1 cellular context compared by ENCODE assay signal in genomic region chr19:9818175-9818733, GRCh38.
TF ChIP-seq lines count a peak whose summit lies in the region.

No MANE protein-coding gene starts in this region.

TF ChIP-seq in HepG2, 621 proteins besides CTCF, POLR2A, EP300 and RAD21 (continued from another document and continues in another):
- TF ChIP-seq, protein P1, sequence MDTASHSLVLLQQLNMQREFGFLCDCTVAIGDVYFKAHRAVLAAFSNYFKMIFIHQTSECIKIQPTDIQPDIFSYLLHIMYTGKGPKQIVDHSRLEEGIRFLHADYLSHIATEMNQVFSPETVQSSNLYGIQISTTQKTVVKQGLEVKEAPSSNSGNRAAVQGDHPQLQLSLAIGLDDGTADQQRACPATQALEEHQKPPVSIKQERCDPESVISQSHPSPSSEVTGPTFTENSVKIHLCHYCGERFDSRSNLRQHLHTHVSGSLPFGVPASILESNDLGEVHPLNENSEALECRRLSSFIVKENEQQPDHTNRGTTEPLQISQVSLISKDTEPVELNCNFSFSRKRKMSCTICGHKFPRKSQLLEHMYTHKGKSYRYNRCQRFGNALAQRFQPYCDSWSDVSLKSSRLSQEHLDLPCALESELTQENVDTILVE (CRISPR knock-in tag; IDR thresholded peaks at IDR 0.05): no peak
- 0 out of 2 replicates have a peak, but pooled peaks have one; percentile 0 for TF ChIP-seq ZNF772 (CRISPR knock-in tag; IDR thresholded peaks at IDR 0.05)
- TF ChIP-seq ZNF614 (CRISPR knock-in tag; IDR thresholded peaks at IDR 0.05; ENCODE audit: borderline replicate concordance): no peak
- no peak for TF ChIP-seq TARDBP (CRISPR knock-in tag; IDR thresholded peaks at IDR 0.05)
- TF ChIP-seq, protein P2, sequence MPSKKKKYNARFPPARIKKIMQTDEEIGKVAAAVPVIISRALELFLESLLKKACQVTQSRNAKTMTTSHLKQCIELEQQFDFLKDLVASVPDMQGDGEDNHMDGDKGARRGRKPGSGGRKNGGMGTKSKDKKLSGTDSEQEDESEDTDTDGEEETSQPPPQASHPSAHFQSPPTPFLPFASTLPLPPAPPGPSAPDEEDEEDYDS (CRISPR knock-in tag; IDR thresholded peaks at IDR 0.05): no peak
- TF ChIP-seq, protein P3, sequence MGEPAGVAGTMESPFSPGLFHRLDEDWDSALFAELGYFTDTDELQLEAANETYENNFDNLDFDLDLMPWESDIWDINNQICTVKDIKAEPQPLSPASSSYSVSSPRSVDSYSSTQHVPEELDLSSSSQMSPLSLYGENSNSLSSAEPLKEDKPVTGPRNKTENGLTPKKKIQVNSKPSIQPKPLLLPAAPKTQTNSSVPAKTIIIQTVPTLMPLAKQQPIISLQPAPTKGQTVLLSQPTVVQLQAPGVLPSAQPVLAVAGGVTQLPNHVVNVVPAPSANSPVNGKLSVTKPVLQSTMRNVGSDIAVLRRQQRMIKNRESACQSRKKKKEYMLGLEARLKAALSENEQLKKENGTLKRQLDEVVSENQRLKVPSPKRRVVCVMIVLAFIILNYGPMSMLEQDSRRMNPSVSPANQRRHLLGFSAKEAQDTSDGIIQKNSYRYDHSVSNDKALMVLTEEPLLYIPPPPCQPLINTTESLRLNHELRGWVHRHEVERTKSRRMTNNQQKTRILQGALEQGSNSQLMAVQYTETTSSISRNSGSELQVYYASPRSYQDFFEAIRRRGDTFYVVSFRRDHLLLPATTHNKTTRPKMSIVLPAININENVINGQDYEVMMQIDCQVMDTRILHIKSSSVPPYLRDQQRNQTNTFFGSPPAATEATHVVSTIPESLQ (CRISPR knock-in tag; conservative IDR thresholded peaks at IDR 0.05): no peak
- no peak for TF ChIP-seq SP140L (CRISPR knock-in tag; IDR thresholded peaks at IDR 0.05; ENCODE audit: borderline replicate concordance)
- TF ChIP-seq RFXAP (CRISPR knock-in tag; IDR thresholded peaks at IDR 0.05; ENCODE audit: borderline replicate concordance): no peak
- TF ChIP-seq, protein P4, sequence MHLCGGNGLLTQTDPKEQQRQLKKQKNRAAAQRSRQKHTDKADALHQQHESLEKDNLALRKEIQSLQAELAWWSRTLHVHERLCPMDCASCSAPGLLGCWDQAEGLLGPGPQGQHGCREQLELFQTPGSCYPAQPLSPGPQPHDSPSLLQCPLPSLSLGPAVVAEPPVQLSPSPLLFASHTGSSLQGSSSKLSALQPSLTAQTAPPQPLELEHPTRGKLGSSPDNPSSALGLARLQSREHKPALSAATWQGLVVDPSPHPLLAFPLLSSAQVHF (CRISPR knock-in tag; IDR thresholded peaks at IDR 0.05): no peak
- TF ChIP-seq MBNL3 (CRISPR knock-in tag; conservative IDR thresholded peaks at IDR 0.05): no peak
- no peak for TF ChIP-seq ADNP (CRISPR knock-in tag; IDR thresholded peaks at IDR 0.05)
- TF ChIP-seq ZBTB44 (CRISPR knock-in tag; IDR thresholded peaks at IDR 0.05): no peak
- TF ChIP-seq RFX1 (IDR thresholded peaks at IDR 0.05): no peak
- TF ChIP-seq ZBTB14 (CRISPR knock-in tag; IDR thresholded peaks at IDR 0.05): no peak
- no peak for TF ChIP-seq ZNF737 (CRISPR knock-in tag; IDR thresholded peaks at IDR 0.05; ENCODE audit: borderline replicate concordance)
- TF ChIP-seq PHF8 (CRISPR knock-in tag; IDR thresholded peaks at IDR 0.05): no peak
- TF ChIP-seq ZFX (CRISPR knock-in tag; IDR thresholded peaks at IDR 0.05; ENCODE audit: low read depth): no peak
- no peak for TF ChIP-seq ZSCAN21 (CRISPR knock-in tag; IDR thresholded peaks at IDR 0.05; ENCODE audit: borderline replicate concordance)
- peak; percentile 78; the same call in 1 of the 2 replicates for TF ChIP-seq MTERF4 (CRISPR knock-in tag; IDR thresholded peaks at IDR 0.05)
- no peak for TF ChIP-seq TMF1 (CRISPR knock-in tag; IDR thresholded peaks at IDR 0.05; ENCODE audit: low read depth)
- TF ChIP-seq SP1 (IDR thresholded peaks at IDR 0.05): no peak
- no peak for TF ChIP-seq SP1 (CRISPR knock-in tag; IDR thresholded peaks at IDR 0.05)
- TF ChIP-seq ZBTB42 (CRISPR knock-in tag; IDR thresholded peaks at IDR 0.05): 0 out of 2 replicates have a peak, but pooled peaks have one; percentile 87
- no peak for TF ChIP-seq ZNF362 (CRISPR knock-in tag; IDR thresholded peaks at IDR 0.05; ENCODE audit: borderline replicate concordance)
- no peak for TF ChIP-seq HOXA3 (CRISPR knock-in tag; IDR thresholded peaks at IDR 0.05)
- no peak for TF ChIP-seq SP4 (CRISPR knock-in tag; IDR thresholded peaks at IDR 0.05)
- TF ChIP-seq ZKSCAN1 (IDR thresholded peaks at IDR 0.05; ENCODE audit: low read length): no peak
- TF ChIP-seq ZNF891 (CRISPR knock-in tag; IDR thresholded peaks at IDR 0.05): no peak
- TF ChIP-seq, protein P5, sequence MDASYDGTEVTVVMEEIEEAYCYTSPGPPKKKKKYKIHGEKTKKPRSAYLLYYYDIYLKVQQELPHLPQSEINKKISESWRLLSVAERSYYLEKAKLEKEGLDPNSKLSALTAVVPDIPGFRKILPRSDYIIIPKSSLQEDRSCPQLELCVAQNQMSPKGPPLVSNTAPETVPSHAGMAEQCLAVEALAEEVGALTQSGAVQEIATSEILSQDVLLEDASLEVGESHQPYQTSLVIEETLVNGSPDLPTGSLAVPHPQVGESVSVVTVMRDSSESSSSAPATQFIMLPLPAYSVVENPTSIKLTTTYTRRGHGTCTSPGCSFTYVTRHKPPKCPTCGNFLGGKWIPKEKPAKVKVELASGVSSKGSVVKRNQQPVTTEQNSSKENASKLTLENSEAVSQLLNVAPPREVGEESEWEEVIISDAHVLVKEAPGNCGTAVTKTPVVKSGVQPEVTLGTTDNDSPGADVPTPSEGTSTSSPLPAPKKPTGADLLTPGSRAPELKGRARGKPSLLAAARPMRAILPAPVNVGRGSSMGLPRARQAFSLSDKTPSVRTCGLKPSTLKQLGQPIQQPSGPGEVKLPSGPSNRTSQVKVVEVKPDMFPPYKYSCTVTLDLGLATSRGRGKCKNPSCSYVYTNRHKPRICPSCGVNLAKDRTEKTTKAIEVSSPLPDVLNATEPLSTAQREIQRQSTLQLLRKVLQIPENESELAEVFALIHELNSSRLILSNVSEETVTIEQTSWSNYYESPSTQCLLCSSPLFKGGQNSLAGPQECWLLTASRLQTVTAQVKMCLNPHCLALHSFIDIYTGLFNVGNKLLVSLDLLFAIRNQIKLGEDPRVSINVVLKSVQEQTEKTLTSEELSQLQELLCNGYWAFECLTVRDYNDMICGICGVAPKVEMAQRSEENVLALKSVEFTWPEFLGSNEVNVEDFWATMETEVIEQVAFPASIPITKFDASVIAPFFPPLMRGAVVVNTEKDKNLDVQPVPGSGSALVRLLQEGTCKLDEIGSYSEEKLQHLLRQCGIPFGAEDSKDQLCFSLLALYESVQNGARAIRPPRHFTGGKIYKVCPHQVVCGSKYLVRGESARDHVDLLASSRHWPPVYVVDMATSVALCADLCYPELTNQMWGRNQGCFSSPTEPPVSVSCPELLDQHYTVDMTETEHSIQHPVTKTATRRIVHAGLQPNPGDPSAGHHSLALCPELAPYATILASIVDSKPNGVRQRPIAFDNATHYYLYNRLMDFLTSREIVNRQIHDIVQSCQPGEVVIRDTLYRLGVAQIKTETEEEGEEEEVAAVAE (CRISPR knock-in tag; IDR thresholded peaks at IDR 0.05; ENCODE audit: borderline replicate concordance): no peak
- no peak for TF ChIP-seq RBM22 (optimal IDR thresholded peaks at IDR 0.05; ENCODE audit: low read length)
- TF ChIP-seq ZSCAN22 (CRISPR knock-in tag; IDR thresholded peaks at IDR 0.05): no peak
- no peak for TF ChIP-seq U2AF1 (optimal IDR thresholded peaks at IDR 0.05; ENCODE audit: low read depth, low read length)
- TF ChIP-seq TSC22D2 (CRISPR knock-in tag; IDR thresholded peaks at IDR 0.05; ENCODE audit: borderline replicate concordance): no peak
- TF ChIP-seq MAF1 (CRISPR knock-in tag; IDR thresholded peaks at IDR 0.05; ENCODE audit: borderline replicate concordance): 0 out of 2 replicates have a peak, but pooled peaks have one; percentile 57
- TF ChIP-seq, protein P6, sequence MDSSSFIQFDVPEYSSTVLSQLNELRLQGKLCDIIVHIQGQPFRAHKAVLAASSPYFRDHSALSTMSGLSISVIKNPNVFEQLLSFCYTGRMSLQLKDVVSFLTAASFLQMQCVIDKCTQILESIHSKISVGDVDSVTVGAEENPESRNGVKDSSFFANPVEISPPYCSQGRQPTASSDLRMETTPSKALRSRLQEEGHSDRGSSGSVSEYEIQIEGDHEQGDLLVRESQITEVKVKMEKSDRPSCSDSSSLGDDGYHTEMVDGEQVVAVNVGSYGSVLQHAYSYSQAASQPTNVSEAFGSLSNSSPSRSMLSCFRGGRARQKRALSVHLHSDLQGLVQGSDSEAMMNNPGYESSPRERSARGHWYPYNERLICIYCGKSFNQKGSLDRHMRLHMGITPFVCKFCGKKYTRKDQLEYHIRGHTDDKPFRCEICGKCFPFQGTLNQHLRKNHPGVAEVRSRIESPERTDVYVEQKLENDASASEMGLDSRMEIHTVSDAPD (CRISPR knock-in tag; IDR thresholded peaks at IDR 0.05): no peak
- TF ChIP-seq ZNF746 (CRISPR knock-in tag; IDR thresholded peaks at IDR 0.05): no peak
- 0 out of 2 replicates have a peak, but pooled peaks have one; percentile 63 for TF ChIP-seq ZFYVE20 (CRISPR knock-in tag; IDR thresholded peaks at IDR 0.05; ENCODE audit: borderline replicate concordance, low read depth)
- TF ChIP-seq ARNT2 (CRISPR knock-in tag; IDR thresholded peaks at IDR 0.05; ENCODE audit: low read depth): no peak
- no peak for TF ChIP-seq ZNF20 (CRISPR knock-in tag; IDR thresholded peaks at IDR 0.05)
- TF ChIP-seq ZNF431 (CRISPR knock-in tag; IDR thresholded peaks at IDR 0.05; ENCODE audit: borderline replicate concordance, low read depth): no peak
- TF ChIP-seq ZNF296 (CRISPR knock-in tag; conservative IDR thresholded peaks at IDR 0.05): 0 out of 2 replicates have a peak, but pooled peaks have one; percentile 12
- TF ChIP-seq MXD1 (CRISPR knock-in tag; IDR thresholded peaks at IDR 0.05): peak; percentile 64; the same call in 1 of the 2 replicates
- TF ChIP-seq, protein P7, sequence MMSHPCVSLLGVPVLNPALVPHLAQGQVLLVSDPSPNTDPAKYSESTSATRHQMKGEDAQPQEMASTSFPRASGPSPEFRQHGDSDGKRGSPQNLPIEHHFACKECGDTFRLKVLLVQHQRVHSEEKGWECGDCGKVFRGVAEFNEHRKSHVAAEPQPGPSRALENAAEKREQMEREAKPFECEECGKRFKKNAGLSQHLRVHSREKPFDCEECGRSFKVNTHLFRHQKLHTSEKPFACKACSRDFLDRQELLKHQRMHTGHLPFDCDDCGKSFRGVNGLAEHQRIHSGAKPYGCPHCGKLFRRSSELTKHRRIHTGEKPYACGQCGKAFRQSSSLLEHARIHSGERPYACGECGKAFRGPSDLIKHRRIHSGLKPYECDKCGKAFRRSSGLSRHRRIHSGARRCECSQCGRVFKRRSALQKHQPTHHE (CRISPR knock-in tag; IDR thresholded peaks at IDR 0.05; ENCODE audit: borderline replicate concordance): peak; percentile 46; the same call in 1 of the 2 replicates
- TF ChIP-seq, protein P8, sequence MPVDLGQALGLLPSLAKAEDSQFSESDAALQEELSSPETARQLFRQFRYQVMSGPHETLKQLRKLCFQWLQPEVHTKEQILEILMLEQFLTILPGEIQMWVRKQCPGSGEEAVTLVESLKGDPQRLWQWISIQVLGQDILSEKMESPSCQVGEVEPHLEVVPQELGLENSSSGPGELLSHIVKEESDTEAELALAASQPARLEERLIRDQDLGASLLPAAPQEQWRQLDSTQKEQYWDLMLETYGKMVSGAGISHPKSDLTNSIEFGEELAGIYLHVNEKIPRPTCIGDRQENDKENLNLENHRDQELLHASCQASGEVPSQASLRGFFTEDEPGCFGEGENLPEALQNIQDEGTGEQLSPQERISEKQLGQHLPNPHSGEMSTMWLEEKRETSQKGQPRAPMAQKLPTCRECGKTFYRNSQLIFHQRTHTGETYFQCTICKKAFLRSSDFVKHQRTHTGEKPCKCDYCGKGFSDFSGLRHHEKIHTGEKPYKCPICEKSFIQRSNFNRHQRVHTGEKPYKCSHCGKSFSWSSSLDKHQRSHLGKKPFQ (CRISPR knock-in tag; IDR thresholded peaks at IDR 0.05; ENCODE audit: insufficient replicate concordance): no peak
